In genomic region chr17:7714721-7715594, GRCh38 we compare ENCODE assay signal across 24 cellular contexts. TPM values are rescaled to one million over a fixed set of nuclear protein-coding genes. Genes with fewer than 3 reads are reported as not detected.
"Had no signal": no experiment of that assay in that cellular context is flagged by ENCODE, and none has a peak within 500 bp of the region (broad histone marks: within the 10 kb centered on the region; RNA-seq: fewer than 3 reads in every experiment).

No MANE protein-coding gene starts in this region.

- H3K9me3 Mint-ChIP-seq: activated naive CD4-positive, alpha-beta T cell treated with anti-CD3 and anti-CD28 coated beads, Interleukin-2, amount 10 ng/mL, durations not matched to agents 7 days and 5 days; activated naive CD8-positive, alpha-beta T cell treated with anti-CD3 and anti-CD28 coated beads, Interleukin-2, amount 50 U/mL, for 24 hours; central memory CD8-positive, alpha-beta T cell had no signal

- H3K4me1 ChIP-seq: colonic mucosa had no signal

- H3K4me3 Mint-ChIP-seq: activated naive CD4-positive, alpha-beta T cell treated with anti-CD3 and anti-CD28 coated beads, Interleukin-2, amount 10 ng/mL, durations not matched to agents 7 days and 5 days; activated naive CD8-positive, alpha-beta T cell treated with anti-CD3 and anti-CD28 coated beads, Interleukin-2, amount 50 U/mL, for 24 hours; central memory CD8-positive, alpha-beta T cell; immature natural killer cell had no signal

- H3K9me3 ChIP-seq: colonic mucosa, gastroesophageal sphincter, mucosa of descending colon, right atrium auricular region, thyroid gland had no signal

- H3K27ac ChIP-seq: colonic mucosa, gastroesophageal sphincter, right atrium auricular region, thyroid gland, VCaP had no signal

- ATAC-seq: activated naive CD8-positive, alpha-beta T cell treated with anti-CD3 and anti-CD28 coated beads, Interleukin-2, amount 50 U/mL, for 24 hours; esophagus mucosa; gastroesophageal sphincter; mucosa of descending colon; T-helper 17 cell had no signal

- H3K27ac Mint-ChIP-seq: activated naive CD4-positive, alpha-beta T cell treated with anti-CD3 and anti-CD28 coated beads, Interleukin-2, amount 10 ng/mL, durations not matched to agents 7 days and 5 days; activated naive CD8-positive, alpha-beta T cell treated with anti-CD3 and anti-CD28 coated beads, Interleukin-2, amount 50 U/mL, for 24 hours; immature natural killer cell; T-helper 17 cell had no signal

- H3K36me3 ChIP-seq: colonic mucosa, gastroesophageal sphincter, right atrium auricular region, thyroid gland had no signal

- H3K36me3 Mint-ChIP-seq: activated naive CD4-positive, alpha-beta T cell treated with anti-CD3 and anti-CD28 coated beads, Interleukin-2, amount 10 ng/mL, durations not matched to agents 7 days and 5 days; immature natural killer cell had no signal

- H3K27me3 ChIP-seq: right atrium auricular region, thyroid gland had no signal

- FAIRE-seq: endometrium had no signal

- DNase-seq: activated CD4-positive, alpha-beta T cell treated with anti-CD3 and anti-CD28 coated beads for 1 hour; activated CD8-positive, alpha-beta memory T cell treated with anti-CD3 and anti-CD28 coated beads for 24 hours; activated CD8-positive, alpha-beta memory T cell treated with anti-CD3 and anti-CD28 coated beads, Interleukin-2, amount 50 U/mL, for 48 hours; activated effector memory CD4-positive, alpha-beta T cell treated with Interleukin-2 at 50 U/mL for 16 hours; activated naive CD4-positive, alpha-beta T cell treated with anti-CD3 and anti-CD28 coated beads, Interleukin-2, amount 10 ng/mL, durations not matched to agents 7 days and 5 days; activated naive CD8-positive, alpha-beta T cell treated with anti-CD3 and anti-CD28 coated beads, Interleukin-2, amount 50 U/mL, for 24 hours; activated T-cell treated with anti-CD3 and anti-CD28 coated beads, Interleukin-2, amount 50 U/mL, for 48 hours; anterior cingulate cortex; colonic mucosa; immature natural killer cell; mesenchymal stem cell; mucosa of descending colon; naive B cell; nucleus accumbens; stimulated activated CD4-positive, alpha-beta T cell treated with anti-CD3 and anti-CD28 coated beads, Interleukin-2, amount 100 ng/mL, for 24 hours; stimulated activated naive CD4-positive, alpha-beta T cell treated with Interleukin-2 at 50 U/mL for 16 hours; T-helper 17 cell; thyroid gland had no signal

- H3K4me3 ChIP-seq: colonic mucosa, gastroesophageal sphincter, mucosa of descending colon, right atrium auricular region, thyroid gland had no signal

RNA-seq across cellular contexts. Expression of gene EFNB3, which starts 10.0 kb away (rescaled TPM):
- total RNA-seq: T-helper 17 cell had no signal
- polyA plus RNA-seq: immature natural killer cell had no signal
